In genomic region chr5:113389116-113389515, GRCh38 we compare ENCODE assay signal across 11 cellular contexts. TPM values are rescaled to one million over a fixed set of nuclear protein-coding genes. Genes with fewer than 3 reads are reported as not detected.
"Had no signal": no experiment of that assay in that cellular context is flagged by ENCODE, and none has a peak within 500 bp of the region (broad histone marks: within the 10 kb centered on the region; RNA-seq: fewer than 3 reads in every experiment).

No MANE protein-coding gene starts in this region.

- H3K36me3 ChIP-seq: HAP-1 had no signal

- H3K4me3 Mint-ChIP-seq: GM23338, H9, HFFc6 had no signal

- H3K9me3 ChIP-seq: HAP-1 had no signal

- ATAC-seq: HCT116 had no signal

- H3K9me3 Mint-ChIP-seq: GM23338, H9, HFFc6 had no signal

- H3K4me3 ChIP-seq: GM23248, GM23338, HAP-1 had no signal

- H3K27ac ChIP-seq: GM23248 had no signal

- H3K27ac Mint-ChIP-seq: H9, HFFc6 had no signal

- DNase-seq: GM23248, GOT3, H7, H9, HCEC 1CT, HFFc6 had no signal

RNA-seq across cellular contexts. Expression of gene TSSK1B, which starts 45.7 kb away (rescaled TPM):
- total RNA-seq: GM23248, H1, H4, H7, HFFc6 had no signal
- polyA plus RNA-seq: GM23248, GM23338 had no signal
